Comparison of ENCODE assay signal across 1 cellular context in genomic region chr16:29899516-29900101, GRCh38.
TF ChIP-seq lines count a peak whose summit lies in the region.

SEZ6L2 (minus strand) TSS chr16:29899550; CDS start chr16:29899019, 531 bp downstream.

TF ChIP-seq in HepG2, 621 proteins besides CTCF, POLR2A, EP300 and RAD21 (continued from another document and continues in another):
- TF ChIP-seq TRIM22 (IDR thresholded peaks at IDR 0.05) (no peak), ZFY (CRISPR knock-in tag; IDR thresholded peaks at IDR 0.05) (no peak; the same call in 1 of the 2 replicates), ZNF720 (CRISPR knock-in tag; IDR thresholded peaks at IDR 0.05) (no peak), ZNF503 (CRISPR knock-in tag; IDR thresholded peaks at IDR 0.05) (peak; percentile 91; the same call in 1 of the 2 replicates), ZNF180 (CRISPR knock-in tag; IDR thresholded peaks at IDR 0.05; ENCODE audit: borderline replicate concordance, low read depth) (0 out of 2 replicates have a peak, but pooled peaks have one; percentile 31), DMTF1 (CRISPR knock-in tag; IDR thresholded peaks at IDR 0.05) (no peak), ZNF660 (CRISPR knock-in tag; IDR thresholded peaks at IDR 0.05; ENCODE audit: borderline replicate concordance, low read depth) (no peak; the same call in 1 of the 2 replicates), TFDP1 (CRISPR knock-in tag; IDR thresholded peaks at IDR 0.05; ENCODE audit: borderline replicate concordance) (no peak), ZKSCAN1 (IDR thresholded peaks at IDR 0.05; ENCODE audit: low read length) (no peak), MTA3 (CRISPR knock-in tag; IDR thresholded peaks at IDR 0.05) (no peak), RELA (CRISPR knock-in tag; IDR thresholded peaks at IDR 0.05) (no peak), CREB3 (CRISPR knock-in tag; IDR thresholded peaks at IDR 0.05) (peak; percentile 99), ZNF20 (CRISPR knock-in tag; IDR thresholded peaks at IDR 0.05) (peak; percentile 81), ZBTB20 (CRISPR knock-in tag; IDR thresholded peaks at IDR 0.05; ENCODE audit: borderline replicate concordance, low read depth) (peak; percentile 28; the same call in 1 of the 2 replicates), REPIN1 (CRISPR knock-in tag; IDR thresholded peaks at IDR 0.05; ENCODE audit: borderline replicate concordance, low read depth) (peak; percentile 94; the same call in 1 of the 2 replicates), ARNT (IDR thresholded peaks at IDR 0.05) (no peak), SIN3A (IDR thresholded peaks at IDR 0.05; ENCODE audit: borderline replicate concordance, low read depth, low read length) (peak; percentile 97), BRCA1 (CRISPR knock-in tag; IDR thresholded peaks at IDR 0.05) (peak; percentile 99; the same call in 1 of the 2 replicates), IRF1 (CRISPR knock-in tag; IDR thresholded peaks at IDR 0.05; ENCODE audit: low read depth) (no peak), SKI (IDR thresholded peaks at IDR 0.05; ENCODE audit: partially characterized antibody) (no peak), NCOA5 (CRISPR knock-in tag; IDR thresholded peaks at IDR 0.05) (no peak), SKIL (CRISPR knock-in tag; IDR thresholded peaks at IDR 0.05; ENCODE audit: borderline replicate concordance) (no peak), ZNF335 (CRISPR knock-in tag; IDR thresholded peaks at IDR 0.05) (peak; percentile 75; the same call in 1 of the 2 replicates), ZNF225 (CRISPR knock-in tag; IDR thresholded peaks at IDR 0.05) (no peak; the same call in 1 of the 2 replicates), ZBTB49 (CRISPR knock-in tag; IDR thresholded peaks at IDR 0.05; ENCODE audit: borderline replicate concordance) (peak; percentile 96), MEF2D (CRISPR knock-in tag; IDR thresholded peaks at IDR 0.05) (peak; percentile 20; the same call in 1 of the 2 replicates), ZNF549 (CRISPR knock-in tag; IDR thresholded peaks at IDR 0.05) (peak; percentile 86; the same call in 1 of the 2 replicates), ZNF24 (IDR thresholded peaks at IDR 0.05) (no peak)
- TF ChIP-seq, protein P1, sequence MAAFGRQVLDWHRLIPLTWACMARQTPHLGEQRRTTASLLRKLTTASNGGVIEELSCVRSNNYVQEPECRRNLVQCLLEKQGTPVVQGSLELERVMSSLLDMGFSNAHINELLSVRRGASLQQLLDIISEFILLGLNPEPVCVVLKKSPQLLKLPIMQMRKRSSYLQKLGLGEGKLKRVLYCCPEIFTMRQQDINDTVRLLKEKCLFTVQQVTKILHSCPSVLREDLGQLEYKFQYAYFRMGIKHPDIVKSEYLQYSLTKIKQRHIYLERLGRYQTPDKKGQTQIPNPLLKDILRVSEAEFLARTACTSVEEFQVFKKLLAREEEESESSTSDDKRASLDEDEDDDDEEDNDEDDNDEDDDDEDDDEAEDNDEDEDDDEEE (CRISPR knock-in tag; IDR thresholded peaks at IDR 0.05): peak; percentile 15; the same call in 1 of the 2 replicates
- TF ChIP-seq, protein P2, sequence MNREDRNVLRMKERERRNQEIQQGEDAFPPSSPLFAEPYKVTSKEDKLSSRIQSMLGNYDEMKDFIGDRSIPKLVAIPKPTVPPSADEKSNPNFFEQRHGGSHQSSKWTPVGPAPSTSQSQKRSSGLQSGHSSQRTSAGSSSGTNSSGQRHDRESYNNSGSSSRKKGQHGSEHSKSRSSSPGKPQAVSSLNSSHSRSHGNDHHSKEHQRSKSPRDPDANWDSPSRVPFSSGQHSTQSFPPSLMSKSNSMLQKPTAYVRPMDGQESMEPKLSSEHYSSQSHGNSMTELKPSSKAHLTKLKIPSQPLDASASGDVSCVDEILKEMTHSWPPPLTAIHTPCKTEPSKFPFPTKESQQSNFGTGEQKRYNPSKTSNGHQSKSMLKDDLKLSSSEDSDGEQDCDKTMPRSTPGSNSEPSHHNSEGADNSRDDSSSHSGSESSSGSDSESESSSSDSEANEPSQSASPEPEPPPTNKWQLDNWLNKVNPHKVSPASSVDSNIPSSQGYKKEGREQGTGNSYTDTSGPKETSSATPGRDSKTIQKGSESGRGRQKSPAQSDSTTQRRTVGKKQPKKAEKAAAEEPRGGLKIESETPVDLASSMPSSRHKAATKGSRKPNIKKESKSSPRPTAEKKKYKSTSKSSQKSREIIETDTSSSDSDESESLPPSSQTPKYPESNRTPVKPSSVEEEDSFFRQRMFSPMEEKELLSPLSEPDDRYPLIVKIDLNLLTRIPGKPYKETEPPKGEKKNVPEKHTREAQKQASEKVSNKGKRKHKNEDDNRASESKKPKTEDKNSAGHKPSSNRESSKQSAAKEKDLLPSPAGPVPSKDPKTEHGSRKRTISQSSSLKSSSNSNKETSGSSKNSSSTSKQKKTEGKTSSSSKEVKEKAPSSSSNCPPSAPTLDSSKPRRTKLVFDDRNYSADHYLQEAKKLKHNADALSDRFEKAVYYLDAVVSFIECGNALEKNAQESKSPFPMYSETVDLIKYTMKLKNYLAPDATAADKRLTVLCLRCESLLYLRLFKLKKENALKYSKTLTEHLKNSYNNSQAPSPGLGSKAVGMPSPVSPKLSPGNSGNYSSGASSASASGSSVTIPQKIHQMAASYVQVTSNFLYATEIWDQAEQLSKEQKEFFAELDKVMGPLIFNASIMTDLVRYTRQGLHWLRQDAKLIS (CRISPR knock-in tag; IDR thresholded peaks at IDR 0.05): no peak
- TF ChIP-seq, protein P3, sequence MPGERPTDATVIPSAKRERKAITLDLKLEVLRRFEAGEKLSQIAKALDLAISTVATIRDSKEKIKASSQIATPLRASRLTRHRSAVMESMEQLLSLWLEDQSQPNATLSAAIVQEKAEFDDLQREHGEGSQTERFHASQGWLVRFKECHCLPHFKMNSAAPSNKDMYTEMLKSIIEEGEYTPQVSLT (CRISPR knock-in tag; IDR thresholded peaks at IDR 0.05; ENCODE audit: borderline replicate concordance, low read depth): peak; percentile 67; the same call in 1 of the 2 replicates
- TF ChIP-seq, protein P4, sequence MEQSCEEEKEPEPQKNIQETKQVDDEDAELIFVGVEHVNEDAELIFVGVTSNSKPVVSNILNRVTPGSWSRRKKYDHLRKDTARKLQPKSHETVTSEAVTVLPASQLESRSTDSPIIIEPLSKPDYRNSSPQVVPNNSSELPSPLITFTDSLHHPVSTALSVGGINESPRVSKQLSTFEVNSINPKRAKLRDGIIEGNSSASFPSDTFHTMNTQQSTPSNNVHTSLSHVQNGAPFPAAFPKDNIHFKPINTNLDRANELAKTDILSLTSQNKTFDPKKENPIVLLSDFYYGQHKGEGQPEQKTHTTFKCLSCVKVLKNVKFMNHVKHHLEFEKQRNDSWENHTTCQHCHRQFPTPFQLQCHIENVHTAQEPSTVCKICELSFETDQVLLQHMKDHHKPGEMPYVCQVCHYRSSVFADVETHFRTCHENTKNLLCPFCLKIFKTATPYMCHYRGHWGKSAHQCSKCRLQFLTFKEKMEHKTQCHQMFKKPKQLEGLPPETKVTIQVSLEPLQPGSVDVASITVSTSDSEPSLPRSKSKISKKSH (CRISPR knock-in tag; IDR thresholded peaks at IDR 0.05; ENCODE audit: borderline replicate concordance): 0 out of 2 replicates have a peak, but pooled peaks have one; percentile 19
- TF ChIP-seq, protein P5, sequence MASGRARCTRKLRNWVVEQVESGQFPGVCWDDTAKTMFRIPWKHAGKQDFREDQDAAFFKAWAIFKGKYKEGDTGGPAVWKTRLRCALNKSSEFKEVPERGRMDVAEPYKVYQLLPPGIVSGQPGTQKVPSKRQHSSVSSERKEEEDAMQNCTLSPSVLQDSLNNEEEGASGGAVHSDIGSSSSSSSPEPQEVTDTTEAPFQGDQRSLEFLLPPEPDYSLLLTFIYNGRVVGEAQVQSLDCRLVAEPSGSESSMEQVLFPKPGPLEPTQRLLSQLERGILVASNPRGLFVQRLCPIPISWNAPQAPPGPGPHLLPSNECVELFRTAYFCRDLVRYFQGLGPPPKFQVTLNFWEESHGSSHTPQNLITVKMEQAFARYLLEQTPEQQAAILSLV (CRISPR knock-in tag; IDR thresholded peaks at IDR 0.05; ENCODE audit: borderline replicate concordance): no peak
